8 cellular contexts compared by ENCODE assay signal in the genomic region with DNA sequence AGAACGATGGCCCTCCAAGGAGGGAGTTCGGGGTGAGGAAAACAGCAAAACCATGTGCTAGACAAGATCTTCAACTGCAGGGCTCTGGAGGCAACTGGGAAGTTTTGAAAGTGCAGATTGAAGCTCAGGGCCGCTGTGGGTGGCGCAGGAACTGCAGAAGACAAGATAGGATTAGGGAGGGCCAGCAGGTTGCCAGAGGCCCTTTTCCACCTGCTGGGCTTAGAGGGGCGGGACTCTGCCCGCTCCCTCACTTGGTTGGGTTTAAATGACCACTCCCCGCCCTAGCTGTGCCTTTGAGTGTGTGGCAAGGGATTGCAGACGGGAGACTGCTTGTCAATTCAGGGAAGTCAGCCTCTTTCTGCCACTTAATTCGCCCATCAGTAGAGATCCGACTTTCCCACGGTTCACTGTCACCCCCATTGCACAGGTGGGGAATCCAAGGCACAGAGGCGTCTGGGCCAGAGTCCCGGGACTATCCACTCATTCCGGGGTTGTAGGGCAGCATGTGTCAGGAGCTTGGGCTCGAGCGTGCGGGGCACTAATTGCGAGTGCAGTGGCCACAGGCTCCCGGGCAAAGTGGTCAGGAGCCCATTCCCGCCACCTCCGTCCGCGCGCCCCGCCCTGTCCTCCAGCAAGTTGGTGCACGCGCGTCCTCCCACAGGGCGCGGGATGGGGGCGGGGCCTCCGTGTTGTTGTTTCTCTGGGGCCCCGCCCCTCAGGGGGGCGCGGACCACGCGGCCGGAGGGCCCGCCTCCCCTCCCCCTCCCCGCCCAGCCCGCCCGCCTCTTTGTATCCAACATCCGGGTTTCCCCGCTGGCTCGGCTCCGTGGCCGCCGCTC. TPM values are rescaled to one million over a fixed set of nuclear protein-coding genes. Genes with fewer than 3 reads are reported as not detected.
A peak's percentile ranks its signal among the peaks of the same experiment; 100 is the strongest.
DNase-seq lines count a peak whose midpoint lies in the region; ATAC-seq, FAIRE-seq and TF ChIP-seq lines count a peak whose summit lies in the region.

TSS of gene ACVR2B (plus strand) at position 816 of the 839 bp plus-strand sequence. CDS start 433 bp downstream, outside the sequence.

- H3K9me3 ChIP-seq in spleen, result no peaks in the 10 kb centered on the region

- peak within 1 kb of the TSS; percentile 94 for H3K4me3 Mint-ChIP-seq in central memory CD8-positive, alpha-beta T cell

- H3K36me3 Mint-ChIP-seq in central memory CD8-positive, alpha-beta T cell (ENCODE audit: insufficient read depth), result no peaks in the 10 kb centered on the region

- no peak for TF ChIP-seq POLR2A in GM12891 (IDR thresholded peaks at IDR 0.05; ENCODE audit: low read depth, low read length)
- TF ChIP-seq POLR2A in spleen (IDR thresholded peaks at IDR 0.05), result no peak

- ATAC-seq in HG03045 (IDR thresholded peaks at IDR 0.05; ENCODE audit: unreplicated experiment), result peak; percentile 53
- ATAC-seq in central memory CD8-positive, alpha-beta T cell (replicated peaks; ENCODE audit: extremely low read depth, poor library complexity, severe bottlenecking), result peak; percentile 25
- ATAC-seq in GM21447 (IDR thresholded peaks at IDR 0.05; ENCODE audit: unreplicated experiment), result no peak

- intact Hi-C loops in spleen (cut with DNase I; ENCODE audit: low total_unique reads), result no loop called here

- WGBS in spleen, 5 donors, result 9 to 21% (median 10%) methylated on average over 17 to 48 of the region's 48 CpGs

- H3K4me1 ChIP-seq in spleen, result peaks cover 10 to 49% (median 36%) of the 10 kb centered on the region in 6 donors

- FAIRE-seq in GM12891 (lab: Jason Lieb, UNC), result no peak

- H3K27me3 ChIP-seq in spleen (replicated peaks in 1 of 7), result peaks cover 0 to 37% (median 10%) of the 10 kb centered on the region in 7 donors

- peak within 1 kb of the TSS in 7 of 8 donors; percentile 77 to 86 (median 81) for H3K27ac ChIP-seq in spleen

- peaks cover 14% of the 10 kb centered on the region for H3K4me1 Mint-ChIP-seq in central memory CD8-positive, alpha-beta T cell

- no peaks in the 10 kb centered on the region for H3K9me3 Mint-ChIP-seq in central memory CD8-positive, alpha-beta T cell

- DNase-seq in GM12891 (ENCODE audit: insufficient read length, low spot score) (peak; percentile 78), NCI-H2196 treated with DMSO at 0.1 percent for 48 hours (lab: John Stamatoyannopoulos, UW; ENCODE audit: unreplicated experiment) (peak; percentile 30), iris pigment epithelial cell (ENCODE audit: low read depth) (peak; percentile 57), spleen (peak; percentile 91)
- DNase-seq in activated CD4-positive, CD25-positive, alpha-beta regulatory T cell (lab: John Stamatoyannopoulos, UW), result peak; percentile 20 to 35 (median 30)
- DNase-seq in central memory CD8-positive, alpha-beta T cell (ENCODE audit: low spot score in 2 of 2), result no peak

- no peaks in the 10 kb centered on the region for H3K36me3 ChIP-seq in spleen

- peak within 1 kb of the TSS; percentile 91 for H3K27ac Mint-ChIP-seq in central memory CD8-positive, alpha-beta T cell (ENCODE audit: low read depth)

- peaks cover 16% of the 10 kb centered on the region for H3K27me3 Mint-ChIP-seq in central memory CD8-positive, alpha-beta T cell

- H3K4me3 ChIP-seq in spleen, result peak within 1 kb of the TSS; percentile 70 to 97 (median 80)

- no peak for TF ChIP-seq CTCF in spleen (IDR thresholded peaks at IDR 0.05 in 8 of 11, conservative IDR thresholded peaks at IDR 0.05 in 3 of 11)

TF ChIP-seq in GM12891, 5 proteins besides CTCF, POLR2A, EP300 and RAD21:
- TF ChIP-seq TAF1 (IDR thresholded peaks at IDR 0.05; ENCODE audit: low read depth, low read length) (peak; percentile 49; the same call in 1 of the 2 replicates), SPI1 (IDR thresholded peaks at IDR 0.05; ENCODE audit: low read depth, low read length) (no peak)

RNA-seq across cellular contexts. Expression of gene ACVR2B, which starts in this region (rescaled TPM):
- 0.53 TPM for polyA plus RNA-seq in GM12891 (2012; ENCODE audit: low read depth, missing spikeins)
- 1 to 10 TPM; 4.0 to 8.4 (median 6.0) TPM for total RNA-seq in spleen
- polyA plus RNA-seq in spleen, result under 1 TPM; 0.28 to 0.67 (median 0.33) TPM

Comparison
In these comparisons a context has a peak if more than half of its experiments do, and no peak if none do; other contexts are left out.
1. DNase-seq: peak in GM12891 (single experiment), NCI-H2196 treated with DMSO at 0.1 percent for 48 hours (single experiment), activated CD4-positive, CD25-positive, alpha-beta regulatory T cell (4 of 4), iris pigment epithelial cell (single experiment) and spleen (single experiment); none in central memory CD8-positive, alpha-beta T cell (0 of 2).